ENCODE assay signal across 28 cellular contexts in the genomic region with DNA sequence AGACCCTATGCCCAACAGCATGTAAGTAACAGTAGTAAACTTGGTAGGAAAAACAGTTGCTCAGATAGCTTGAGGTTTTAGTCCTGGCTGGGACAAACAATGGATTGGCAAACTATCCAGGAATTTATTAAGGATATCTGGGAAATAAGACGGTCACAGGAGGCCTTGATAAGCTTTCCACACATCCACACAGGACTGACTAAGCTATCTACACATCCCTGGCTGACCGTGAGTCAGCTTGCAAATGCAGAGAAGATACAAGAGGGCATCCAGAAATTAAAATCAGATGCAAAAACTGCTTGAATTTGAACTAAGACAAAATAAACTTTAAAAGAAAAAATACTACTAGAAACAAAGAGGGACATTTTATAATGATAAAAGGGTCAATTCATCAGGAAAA. TPM values are rescaled to one million over a fixed set of nuclear protein-coding genes. Genes with fewer than 3 reads are reported as not detected.
A peak's percentile ranks its signal among the peaks of the same experiment; 100 is the strongest.
DNase-seq lines count a peak whose midpoint lies in the region; ATAC-seq, FAIRE-seq and TF ChIP-seq lines count a peak whose summit lies in the region.
"Had no signal": no experiment of that assay in that cellular context is flagged by ENCODE, and none has a peak within 500 bp of the region (broad histone marks: within the 10 kb centered on the region; RNA-seq: fewer than 3 reads in every experiment).

No MANE protein-coding gene starts in this region.

- 70% methylated on average over 2 of the region's 2 CpGs for WGBS in SK-N-SH (ENCODE audit: low lambda C conversion rate)

- TF ChIP-seq CTCF in SK-N-SH (IDR thresholded peaks at IDR 0.05) = no peak
- no peak for TF ChIP-seq CTCF in astrocyte of the spinal cord (IDR thresholded peaks at IDR 0.05; ENCODE audit: low read depth, low read length)
- no peak for TF ChIP-seq CTCF in fibroblast of villous mesenchyme (IDR thresholded peaks at IDR 0.05; ENCODE audit: insufficient read depth, low read depth, low read length)

- no peaks in the 10 kb centered on the region for H3K9me2 ChIP-seq in SK-N-SH

- DNase-seq in SK-N-SH (no peak), astrocyte of the spinal cord (ENCODE audit: low read depth, low spot score) (peak; percentile 7), fibroblast of villous mesenchyme (ENCODE audit: low read depth) (peak; percentile 40), RCC 7860 (ENCODE audit: low spot score) (no peak), activated gamma-delta T cell (lab: John Stamatoyannopoulos, UW) (no peak), NCI-H510A (lab: John Stamatoyannopoulos, UW) (no peak), ureter (ENCODE audit: low spot score) (no peak)
- DNase-seq: activated CD4-positive, alpha-beta T cell treated with anti-CD3 and anti-CD28 coated beads for 36 hours; activated T-cell treated with anti-CD3 and anti-CD28 coated beads, Interleukin-2, amount 50 U/mL, for 72 hours; C1 segment of cervical spinal cord; Calu3; foreskin melanocyte; immature natural killer cell; MG63; NCI-H1417; NCI-H524; NK-92 treated with Interleukin-12 subunit alpha and Interleukin-12 subunit beta, amount 100 ng/mL, for 24 hours; retina; SJCRH30; stimulated activated CD4-positive, alpha-beta T cell treated with anti-CD3 and anti-CD28 coated beads, Interleukin-4, amount 100 ng/mL, for 4 hours; stimulated activated naive CD8-positive, alpha-beta T cell treated with anti-CD3 and anti-CD28 coated beads, Interleukin-15, Interleukin-2, amounts not matched to agents 100 U/mL and 50 U/mL, for 24 hours had no signal

- no peaks in the 10 kb centered on the region for H3K27me3 ChIP-seq in SK-N-SH (ENCODE audit: insufficient read depth)
- H3K27me3 ChIP-seq: MG63, neural progenitor cell, SJCRH30 had no signal

- no peak overlapping the region for H3K4me3 ChIP-seq in SK-N-SH (ENCODE audit: low read depth in 2 of 2, low read length in 1 of 2)
- H3K4me3 ChIP-seq in astrocyte of the spinal cord (ENCODE audit: low read depth, low read length) = no peak overlapping the region
- no peak overlapping the region for H3K4me3 ChIP-seq in fibroblast of villous mesenchyme (ENCODE audit: low read depth, low read length)
- H3K4me3 ChIP-seq: GM23338, MG63, neural progenitor cell, SJCRH30 had no signal

- no peak for TF ChIP-seq RAD21 in SK-N-SH (IDR thresholded peaks at IDR 0.05; ENCODE audit: low read length)

- POLR2A ChIA-PET in SK-N-SH (lab: Yijun Ruan, JAX) = no interaction called here

- TF ChIP-seq EP300 in SK-N-SH (IDR thresholded peaks at IDR 0.05; ENCODE audit: borderline replicate concordance in 1 of 2, low read depth in 1 of 2, low read length in 1 of 2) = no peak

- ATAC-seq in SK-N-SH treated with all-trans-retinoic acid at 6 μM for 48 hours = no peak
- ATAC-seq: activated CD4-positive, alpha-beta T cell treated with anti-CD3 and anti-CD28 coated beads for 36 hours; activated T-cell treated with anti-CD3 and anti-CD28 coated beads, Interleukin-2, amount 50 U/mL, for 72 hours; GM23338; Panc1; stimulated activated naive CD8-positive, alpha-beta T cell treated with anti-CD3 and anti-CD28 coated beads, Interleukin-15, Interleukin-2, amounts not matched to agents 100 U/mL and 50 U/mL, for 24 hours had no signal

- H3K79me2 ChIP-seq in SK-N-SH (ENCODE audit: insufficient read depth) = no peaks in the 10 kb centered on the region

- no peak overlapping the region for H3K4me2 ChIP-seq in SK-N-SH
- H3K4me2 ChIP-seq: GM23338, neural progenitor cell had no signal

- H3K27ac ChIP-seq in SK-N-SH (ENCODE audit: low read depth in 2 of 2, low read length in 1 of 2) = peak overlapping the region in 1 of 2 experiments; percentile 10; a peak in 1 of 4 replicates
- H3K27ac ChIP-seq: 22Rv1, neural progenitor cell, SJCRH30 had no signal

- H3F3A ChIP-seq in SK-N-SH (replicated peaks; ENCODE audit: insufficient read depth) = no peaks in the 10 kb centered on the region

- H4K20me1 ChIP-seq in SK-N-SH (ENCODE audit: insufficient read depth) = no peaks in the 10 kb centered on the region

- H2AFZ ChIP-seq in SK-N-SH (ENCODE audit: low read depth) = no peak overlapping the region
- H2AFZ ChIP-seq: GM23338, neural progenitor cell had no signal

- CTCF ChIA-PET in SK-N-SH (lab: Yijun Ruan, JAX) = interaction anchor here (0.6 to 2.5 kb wide), 3 partner anchors 25 to 223 kb away, joined by 3 to 8 read pairs (median 3); no protein-coding TSS in a partner anchor

- H3K9ac ChIP-seq in SK-N-SH = no peak overlapping the region
- H3K9ac ChIP-seq: neural progenitor cell had no signal

- H3K9me3 ChIP-seq in SK-N-SH = no peaks in the 10 kb centered on the region
- H3K9me3 ChIP-seq: MG63 had no signal

- in situ Hi-C loops in astrocyte of the spinal cord (cut with HindIII; ENCODE audit: low sequenced_read_pairs) = no loop called here

- H3K36me3 ChIP-seq in SK-N-SH (replicated peaks in 1 of 2; ENCODE audit: control insufficient read depth in 1 of 2, insufficient read depth in 2 of 2, low read length in 1 of 2) = peaks cover 26 to 55% of the 10 kb centered on the region in 2 experiments

- FAIRE-seq in RCC 7860 (lab: Jason Lieb, UNC) = no peak
- FAIRE-seq: colon, endometrium had no signal

- no peaks in the 10 kb centered on the region for H3K4me1 ChIP-seq in SK-N-SH (ENCODE audit: control insufficient read depth in 1 of 2, insufficient read depth in 2 of 2, low read depth in 1 of 2, low read length in 1 of 2)
- H3K4me1 ChIP-seq: neural progenitor cell, SJCRH30 had no signal

TF ChIP-seq in SK-N-SH treated with all-trans-retinoic acid at 6 μM for 48 hours, 23 proteins besides CTCF, POLR2A, EP300 and RAD21:
- peak; percentile 39; the same call in 1 of the 2 replicates for TF ChIP-seq ISL1 (CRISPR knock-in tag; IDR thresholded peaks at IDR 0.05)
- TF ChIP-seq PPARA (CRISPR knock-in tag; IDR thresholded peaks at IDR 0.05; ENCODE audit: borderline replicate concordance) = no peak
TF ChIP-seq in SK-N-SH treated with all-trans-retinoic acid at 6 μM for 48 hours: peak in this region for 1.

TF ChIP-seq in SK-N-SH, 30 proteins besides CTCF, POLR2A, EP300 and RAD21:
- TF ChIP-seq, protein P1, sequence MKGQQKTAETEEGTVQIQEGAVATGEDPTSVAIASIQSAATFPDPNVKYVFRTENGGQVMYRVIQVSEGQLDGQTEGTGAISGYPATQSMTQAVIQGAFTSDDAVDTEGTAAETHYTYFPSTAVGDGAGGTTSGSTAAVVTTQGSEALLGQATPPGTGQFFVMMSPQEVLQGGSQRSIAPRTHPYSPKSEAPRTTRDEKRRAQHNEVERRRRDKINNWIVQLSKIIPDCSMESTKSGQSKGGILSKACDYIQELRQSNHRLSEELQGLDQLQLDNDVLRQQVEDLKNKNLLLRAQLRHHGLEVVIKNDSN (IDR thresholded peaks at IDR 0.05; ENCODE audit: borderline replicate concordance, low read depth) = no peak
- TF ChIP-seq RFX5 (IDR thresholded peaks at IDR 0.05; ENCODE audit: low read length) (no peak), FOXM1 (IDR thresholded peaks at IDR 0.05; ENCODE audit: low read depth) (no peak), FOSL2 (IDR thresholded peaks at IDR 0.05; ENCODE audit: borderline replicate concordance, low read depth) (no peak), SMC3 (IDR thresholded peaks at IDR 0.05; ENCODE audit: low read depth, low read length) (no peak), FOXJ3 (CRISPR knock-in tag; IDR thresholded peaks at IDR 0.05) (no peak), TEAD4 (IDR thresholded peaks at IDR 0.05; ENCODE audit: borderline replicate concordance, insufficient read depth) (no peak), NRF1 (IDR thresholded peaks at IDR 0.05; ENCODE audit: low read depth, low read length) (no peak), YY1 (IDR thresholded peaks at IDR 0.05; ENCODE audit: low read depth) (no peak), JUND (IDR thresholded peaks at IDR 0.05) (no peak), GABPA (IDR thresholded peaks at IDR 0.05; ENCODE audit: low read depth) (no peak), CHD2 (IDR thresholded peaks at IDR 0.05; ENCODE audit: low read length, partially characterized antibody) (no peak), MXI1 (IDR thresholded peaks at IDR 0.05; ENCODE audit: low read depth, low read length) (no peak), TAF1 (IDR thresholded peaks at IDR 0.05; ENCODE audit: borderline replicate concordance, low read depth, low read length) (no peak), MEF2A (IDR thresholded peaks at IDR 0.05; ENCODE audit: borderline replicate concordance, low read depth) (no peak), GATA2 (CRISPR knock-in tag; IDR thresholded peaks at IDR 0.05) (no peak), POLR2AphosphoS5 (IDR thresholded peaks at IDR 0.05; ENCODE audit: low read depth, low read length) (no peak), PBX3 (IDR thresholded peaks at IDR 0.05) (no peak)

RNA-seq across cellular contexts. Expression of gene FAM149B1, which starts 16.0 kb away (rescaled TPM):
- polyA plus RNA-seq in SK-N-SH (2012; rRNA removed) = 28.2 and 37.5 TPM in 2 replicates
- 27.5 and 31.9 TPM in 2 replicates for polyA plus RNA-seq in SK-N-SH (2012; cell fraction: cytosol; rRNA removed)
- 23.2 and 53.1 TPM in 2 replicates for polyA plus RNA-seq in SK-N-SH (2012; cell fraction: nucleus; rRNA removed)
- total RNA-seq in fibroblast of villous mesenchyme (19.6 and 28.5 TPM in 2 replicates), ureter (32.9 TPM)

RNA-seq across cellular contexts. Expression of gene ECD, which starts 16.1 kb away (rescaled TPM):
- polyA plus RNA-seq in SK-N-SH (2012; rRNA removed) = 21.4 and 30.9 TPM in 2 replicates
- polyA plus RNA-seq in SK-N-SH (2012; cell fraction: cytosol; rRNA removed) = 27.2 and 27.6 TPM in 2 replicates
- 16.3 and 38.9 TPM in 2 replicates for polyA plus RNA-seq in SK-N-SH (2012; cell fraction: nucleus; rRNA removed)
- 31.6 and 33.2 TPM in 2 replicates for total RNA-seq in fibroblast of villous mesenchyme
- total RNA-seq in ureter = 39.1 TPM

Comparison
In these comparisons a context has a peak if more than half of its experiments do, and no peak if none do; other contexts are left out.
1. DNase-seq: peak in astrocyte of the spinal cord (single experiment) and fibroblast of villous mesenchyme (single experiment); none in SK-N-SH (single experiment), RCC 7860 (single experiment), activated gamma-delta T cell (single experiment), NCI-H510A (single experiment) and ureter (single experiment).